27 cellular contexts compared by ENCODE assay signal in the genomic region with DNA sequence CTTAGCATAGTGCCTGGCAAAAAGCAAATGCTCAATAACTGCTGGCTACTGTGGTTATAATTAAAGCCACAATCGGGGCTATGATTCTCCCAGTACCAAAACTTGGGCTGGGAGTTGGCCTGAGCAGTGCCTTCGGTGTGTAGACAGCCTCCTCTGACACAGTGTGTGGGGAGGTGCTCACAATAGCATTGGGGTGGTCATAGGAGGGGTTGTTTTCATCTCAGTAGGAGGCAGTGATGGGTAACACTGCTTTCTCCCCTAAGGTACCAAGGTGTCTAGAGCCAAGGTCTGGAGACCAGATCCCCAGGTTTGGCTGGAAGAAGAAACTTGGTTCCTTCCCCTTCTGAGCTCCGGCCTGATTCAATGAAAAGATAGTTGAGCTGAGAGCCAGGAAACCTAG.
"Had no signal": no experiment of that assay in that cellular context is flagged by ENCODE, and none has a peak within 500 bp of the region (broad histone marks: within the 10 kb centered on the region; RNA-seq: fewer than 3 reads in every experiment).

No MANE protein-coding gene starts in this region.

- H3K36me3 ChIP-seq: left ventricle myocardium inferior, neural progenitor cell, ovary, prostate gland, spleen, stomach, thyroid gland, transverse colon, upper lobe of left lung, vagina had no signal

- DNase-seq: islet precursor cell; left ventricle myocardium inferior; mesendoderm; naive B cell; natural killer cell; nephron progenitor cell; posterior cingulate gyrus; retina; right cardiac atrium; spleen; stimulated activated CD4-positive, alpha-beta T cell treated with anti-CD3 and anti-CD28 coated beads, Interleukin-4, amount 100 ng/mL, for 24 hours; stimulated activated naive CD4-positive, alpha-beta T cell; stomach; testis; thyroid gland; transverse colon; upper lobe of left lung had no signal

- H3K9me3 Mint-ChIP-seq: natural killer cell; stimulated activated effector memory CD8-positive, alpha-beta T cell treated with anti-CD3 and anti-CD28 coated beads, Interleukin-12 subunit alpha, Interleukin-12 subunit beta, amount 100 ng/mL, for 72 hours had no signal

- H3K27ac ChIP-seq: hepatocyte, left ventricle myocardium inferior, neural progenitor cell, prostate gland, spleen, stomach, testis, thyroid gland, transverse colon, upper lobe of left lung, vagina had no signal

- H3K9ac ChIP-seq: neural progenitor cell had no signal

- H3K4me2 ChIP-seq: neural progenitor cell had no signal

- H3K4me3 ChIP-seq: hepatocyte, left ventricle myocardium inferior, lung, neural progenitor cell, ovary, prostate gland, skin epidermis, spleen, stomach, testis, thyroid gland, transverse colon, upper lobe of left lung, vagina had no signal

- H3K4me1 ChIP-seq: neural progenitor cell, prostate gland, testis, thyroid gland had no signal

- H3K4me3 Mint-ChIP-seq: mesothelial cell of epicardium; naive B cell; natural killer cell; nephron progenitor cell; neural progenitor cell; stimulated activated effector memory CD8-positive, alpha-beta T cell treated with anti-CD3 and anti-CD28 coated beads, Interleukin-12 subunit alpha, Interleukin-12 subunit beta, amount 100 ng/mL, for 72 hours had no signal

- H3K79me2 ChIP-seq: hepatocyte had no signal

- H3K27me3 ChIP-seq: hepatocyte, neural progenitor cell, ovary, spleen, stomach, testis, thyroid gland, transverse colon, upper lobe of left lung, vagina had no signal

- H2AFZ ChIP-seq: hepatocyte, neural progenitor cell had no signal

- H3K4me1 Mint-ChIP-seq: naive B cell; natural killer cell; stimulated activated effector memory CD8-positive, alpha-beta T cell treated with anti-CD3 and anti-CD28 coated beads, Interleukin-12 subunit alpha, Interleukin-12 subunit beta, amount 100 ng/mL, for 72 hours had no signal

- H3K27ac Mint-ChIP-seq: naive B cell; natural killer cell; nephron progenitor cell; stimulated activated effector memory CD8-positive, alpha-beta T cell treated with anti-CD3 and anti-CD28 coated beads, Interleukin-12 subunit alpha, Interleukin-12 subunit beta, amount 100 ng/mL, for 72 hours had no signal

- H3K9me3 ChIP-seq: left ventricle myocardium inferior, ovary, prostate gland, spleen, stomach, testis, thyroid gland, transverse colon, upper lobe of left lung, vagina had no signal

- H3K36me3 Mint-ChIP-seq: mesothelial cell of epicardium; naive B cell; natural killer cell; neural progenitor cell; stimulated activated effector memory CD8-positive, alpha-beta T cell treated with anti-CD3 and anti-CD28 coated beads, Interleukin-12 subunit alpha, Interleukin-12 subunit beta, amount 100 ng/mL, for 72 hours had no signal

- ATAC-seq: natural killer cell; sciatic nerve; stimulated activated effector memory CD8-positive, alpha-beta T cell treated with anti-CD3 and anti-CD28 coated beads, Interleukin-12 subunit alpha, Interleukin-12 subunit beta, amount 100 ng/mL, for 72 hours had no signal
